ENCODE assay signal across 10 cellular contexts in the genomic region with DNA sequence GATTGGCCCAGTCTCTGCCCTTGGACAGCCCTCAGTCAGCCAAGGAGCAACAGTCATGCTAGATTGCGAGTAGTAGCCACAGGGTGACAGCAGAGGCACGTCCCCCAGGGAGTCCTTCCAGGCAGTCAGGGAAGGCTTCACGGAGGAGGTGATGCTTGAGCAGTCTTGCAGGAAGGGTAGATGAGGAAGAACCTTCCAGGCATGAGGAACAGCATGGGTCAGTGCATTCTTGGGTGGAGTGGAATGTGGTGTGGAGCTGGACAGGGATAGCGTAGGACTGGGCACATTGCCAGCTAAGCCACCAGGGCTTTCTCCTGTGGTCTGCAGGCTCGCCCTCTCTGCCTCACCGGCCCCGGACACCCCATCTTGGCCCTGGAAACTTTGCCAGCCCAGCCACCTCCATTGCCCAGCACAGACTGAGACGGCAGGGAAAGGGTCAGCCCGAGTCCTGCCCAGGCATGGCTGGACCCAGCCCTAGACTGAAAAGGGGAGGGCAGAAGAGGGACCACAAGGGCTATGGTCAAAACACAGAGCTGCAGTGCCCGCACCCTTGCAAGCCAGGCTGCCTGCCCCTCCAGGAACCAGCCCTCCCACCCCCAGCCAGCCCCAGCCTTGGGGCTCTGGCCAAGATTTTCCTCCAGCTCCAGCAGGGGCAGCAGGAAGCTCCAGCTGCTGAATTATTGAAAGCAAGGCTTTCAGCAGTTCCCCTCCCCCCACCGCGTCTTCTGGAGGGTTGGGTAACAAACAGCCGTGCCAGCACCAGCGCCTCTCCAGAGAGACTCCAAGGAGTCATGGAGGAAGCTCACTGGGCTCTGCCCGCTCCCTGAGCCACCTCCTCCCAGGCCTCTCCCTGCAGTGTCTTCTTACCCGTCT. TPM values are rescaled to one million over a fixed set of nuclear protein-coding genes. Genes with fewer than 3 reads are reported as not detected.
DNase-seq lines count a peak whose midpoint lies in the region; TF ChIP-seq lines count a peak whose summit lies in the region.
"Had no signal": no experiment of that assay in that cellular context is flagged by ENCODE, and none has a peak within 500 bp of the region (broad histone marks: within the 10 kb centered on the region; RNA-seq: fewer than 3 reads in every experiment).

No MANE protein-coding gene starts in this region.

- no peaks in the 10 kb centered on the region for H3K36me3 Mint-ChIP-seq in osteocyte (ENCODE audit: unreplicated experiment)

- DNase-seq in GM04503 (ENCODE audit: low read depth) (peak; percentile 19), NCI-H69 (lab: John Stamatoyannopoulos, UW) (peak; percentile 96), fibroblast of gingiva (ENCODE audit: low read depth) (peak; percentile 48), osteocyte (ENCODE audit: extremely low spot score, unreplicated experiment) (no peak), dedifferentiated amniotic fluid mesenchymal stem cell (ENCODE audit: extremely low spot score) (no peak), NCI-H2081 treated with DMSO at 0.1 percent for 48 hours (lab: John Stamatoyannopoulos, UW) (no peak), NOMO-1 treated with dmso at 0.1 percent for 144 hours (lab: John Stamatoyannopoulos, UW; ENCODE audit: unreplicated experiment) (no peak)
- DNase-seq in stimulated activated CD4-positive, alpha-beta T cell treated with anti-CD3 and anti-CD28 coated beads, Interleukin-15, amount 100 ng/mL, for 24 hours = no peak
- DNase-seq: effector CD8-positive, alpha-beta T cell; transverse colon had no signal

- no peaks in the 10 kb centered on the region for H3K9me3 Mint-ChIP-seq in osteocyte (ENCODE audit: unreplicated experiment)

- H3K27ac Mint-ChIP-seq in osteocyte (ENCODE audit: unreplicated experiment) = no peak overlapping the region

- no peak overlapping the region for H3K4me3 Mint-ChIP-seq in osteocyte (ENCODE audit: unreplicated experiment)

- peaks cover 26% of the 10 kb centered on the region for H3K27me3 Mint-ChIP-seq in osteocyte (ENCODE audit: unreplicated experiment)

- peak; percentile 8 for TF ChIP-seq CTCF in osteocyte (IDR thresholded peaks at IDR 0.05)

- peaks cover 7% of the 10 kb centered on the region for H3K4me1 Mint-ChIP-seq in osteocyte (ENCODE audit: unreplicated experiment)

RNA-seq across cellular contexts. Expression of a gene that starts 18.7 kb away (rescaled TPM):
- total RNA-seq in osteocyte = 0.46 and 0.71 TPM in 2 replicates

Comparison
In these comparisons a context has a peak if more than half of its experiments do, and no peak if none do; other contexts are left out.
1. DNase-seq: peak in GM04503 (single experiment), NCI-H69 (single experiment) and fibroblast of gingiva (single experiment); none in osteocyte (single experiment), stimulated activated CD4-positive, alpha-beta T cell treated with anti-CD3 and anti-CD28 coated beads, Interleukin-15, amount 100 ng/mL, for 24 hours (single experiment), dedifferentiated amniotic fluid mesenchymal stem cell (single experiment), NCI-H2081 treated with DMSO at 0.1 percent for 48 hours (single experiment) and NOMO-1 treated with dmso at 0.1 percent for 144 hours (single experiment).